8 cellular contexts compared by ENCODE assay signal in the genomic region with DNA sequence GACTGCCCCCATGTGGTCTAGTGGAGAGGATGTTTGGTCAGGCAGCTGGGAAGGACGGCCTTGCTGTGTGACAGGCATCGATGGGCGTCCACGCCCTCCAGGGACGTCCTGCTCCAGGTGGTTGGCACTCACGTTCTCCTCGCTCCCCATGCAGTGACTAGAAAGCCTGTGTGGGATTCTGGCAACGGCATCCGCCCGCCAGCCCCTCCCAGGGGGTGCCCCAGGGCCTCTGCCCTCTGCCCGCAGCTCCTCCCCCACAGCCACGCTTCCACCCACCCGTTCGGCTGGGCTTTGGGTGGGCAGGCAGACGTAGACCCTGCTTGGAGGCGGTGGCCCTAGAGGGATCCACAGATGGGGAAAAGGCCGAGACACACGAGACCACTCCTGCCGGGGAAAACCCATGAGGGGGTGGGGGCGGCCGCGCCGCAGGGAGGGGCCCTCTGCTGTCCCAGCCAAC. TPM values are rescaled to one million over a fixed set of nuclear protein-coding genes. Genes with fewer than 3 reads are reported as not detected.
DNase-seq lines count a peak whose midpoint lies in the region; ATAC-seq and TF ChIP-seq lines count a peak whose summit lies in the region.

No MANE protein-coding gene starts in this region.

- H3K27ac Mint-ChIP-seq in GM23338 = no peak overlapping the region

- H3K4me1 ChIP-seq in GM23338 (ENCODE audit: insufficient read depth) (peaks cover 21% of the 10 kb centered on the region), OCI-LY7 (ENCODE audit: insufficient read depth, low read length, poor library complexity, severe bottlenecking) (peaks cover 38% of the 10 kb centered on the region)

- BruUV-seq in OCI-LY7 (replicated peaks; lab: Mats Ljungman, UMichigan) = no TSS peak

- H3K36me3 ChIP-seq in GM23338 (ENCODE audit: insufficient read depth) = peaks cover 13% of the 10 kb centered on the region; the same call in 1 of the 2 replicates
- peaks cover 43% of the 10 kb centered on the region for H3K36me3 ChIP-seq in OCI-LY7 (ENCODE audit: insufficient read depth, low read length)

- no peaks in the 10 kb centered on the region for H3K9me3 Mint-ChIP-seq in GM23338

- H2AFZ ChIP-seq in GM23338 = no peak overlapping the region
- H2AFZ ChIP-seq in OCI-LY7 (ENCODE audit: low read length) = no peak overlapping the region

- peak overlapping the region; percentile 91 for H3K4me2 ChIP-seq in GM23338
- H3K4me2 ChIP-seq in OCI-LY7 (ENCODE audit: low read length) = peak overlapping the region; percentile 55

- H3K9me2 ChIP-seq in GM23338 (ENCODE audit: insufficient read depth) (no peaks in the 10 kb centered on the region), OCI-LY7 (ENCODE audit: insufficient read depth, low read length) (no peaks in the 10 kb centered on the region)

- H3K9me3 ChIP-seq in OCI-LY7 (ENCODE audit: low read length) = no peaks in the 10 kb centered on the region

- ATAC-seq in GM23338 = peak; percentile 51

- H3K27ac ChIP-seq in GM23338 (ENCODE audit: low read depth) = no peak overlapping the region
- no peak overlapping the region for H3K27ac ChIP-seq in OCI-LY7 (ENCODE audit: low read depth, low read length, poor library complexity, severe bottlenecking)

- H3K27me3 ChIP-seq in GM23338 (ENCODE audit: insufficient read depth) = no peaks in the 10 kb centered on the region; the same call in 1 of the 2 replicates

- TF ChIP-seq CTCF in GM12873 (IDR thresholded peaks at IDR 0.05; ENCODE audit: insufficient read depth, low read depth, low read length, missing control alignments) (peak; percentile 59), GM23338 (conservative IDR thresholded peaks at IDR 0.05; ENCODE audit: low read depth in 2 of 2) (peak; percentile 53 to 81; a peak in 3 of 4 replicates), OCI-LY7 (conservative IDR thresholded peaks at IDR 0.05; ENCODE audit: low read length) (peak; percentile 59)

- CTCF ChIA-PET in OCI-LY7 (lab: Charles Lee; ENCODE audit: unreplicated experiment) = interaction anchor here (0.6 kb wide), 1 partner anchor 184 kb away, joined by 4 read pairs; no protein-coding TSS in a partner anchor

- peak overlapping the region; percentile 71; the same call in 2 of the 3 replicates for H3K4me3 Mint-ChIP-seq in GM23338

- 0 out of 2 replicates have a peak, but pooled peaks cover 16% of the 10 kb centered on the region for H3F3A ChIP-seq in GM23338 (replicated peaks; ENCODE audit: low read depth)

- H3K27me3 Mint-ChIP-seq in GM23338 (ENCODE audit: insufficient read depth, low read depth, poor library complexity) = peaks cover 22% of the 10 kb centered on the region

- H3K36me3 Mint-ChIP-seq in GM23338 (ENCODE audit: low read depth) = peaks cover 26% of the 10 kb centered on the region; the same call in 2 of the 3 replicates

- peak; percentile 86 for DNase-seq in GM23338 (ENCODE audit: low spot score)
- DNase-seq in OCI-LY7 (ENCODE audit: low spot score) = peak; percentile 55
- DNase-seq in activated naive CD4-positive, alpha-beta T cell treated with anti-CD3 and anti-CD28 coated beads, Interleukin-2, amount 50 U/mL, for 16 hours = peak; percentile 35
- peak; percentile 42 for DNase-seq in iris pigment epithelial cell (ENCODE audit: low read depth)
- peak; percentile 52 for DNase-seq in stimulated activated CD8-positive, alpha-beta memory T cell treated with anti-CD3 and anti-CD28 coated beads, Interleukin-4, amount 100 ng/mL, for 24 hours (ENCODE audit: low read depth)
- no peak for DNase-seq in UCSD-AML1 (lab: John Stamatoyannopoulos, UW; ENCODE audit: unreplicated experiment)
- no peak for DNase-seq in T1000 (lab: John Stamatoyannopoulos, UW)

- H4K20me1 ChIP-seq in GM23338 (replicated peaks; ENCODE audit: insufficient read depth) (no peaks in the 10 kb centered on the region), OCI-LY7 (ENCODE audit: insufficient read depth, low read length) (no peaks in the 10 kb centered on the region)

- H3K4me1 Mint-ChIP-seq in GM23338 = peaks cover 36% of the 10 kb centered on the region

- H3K4me3 ChIP-seq in GM23338 = peak overlapping the region; percentile 89
- H3K4me3 ChIP-seq in OCI-LY7 (ENCODE audit: low read depth, low read length, poor library complexity, severe bottlenecking) = peak overlapping the region; percentile 26

- H3K79me2 ChIP-seq in GM23338 (replicated peaks; ENCODE audit: insufficient read depth) (no peaks in the 10 kb centered on the region), OCI-LY7 (ENCODE audit: insufficient read depth, low read depth, low read length) (no peaks in the 10 kb centered on the region)

- POLR2A ChIA-PET in OCI-LY7 (lab: Charles Lee) = interaction anchor here (1.1 kb wide), 1 partner anchor 160 kb away, joined by 3 read pairs; no protein-coding TSS in a partner anchor

- intact Hi-C loops in OCI-LY7 (cut with micrococcal nuclease; ENCODE audit: unreplicated experiment) = loop anchor here (1.0 to 5.0 kb wide), 4 partner anchors 17 to 191 kb away; partner anchors contain the start of gene CYBA

TF ChIP-seq in GM23338, 12 proteins besides CTCF, POLR2A, EP300 and RAD21:
- TF ChIP-seq ZNF114 (CRISPR knock-in tag; IDR thresholded peaks at IDR 0.05) (no peak), ETS1 (IDR thresholded peaks at IDR 0.05) (no peak)

RNA-seq across cellular contexts. Expression of gene IL17C, which starts 4.7 kb away (rescaled TPM):
- 2.7 and 5.1 TPM in 2 replicates for total RNA-seq in GM23338 (2014; rRNA removed; shearing (Covaris generic))
- polyA plus RNA-seq in GM23338 (2016; fragmentation: Nextera tagmentation; extraction: Ambion mirVana) = 2.3 and 3.9 TPM in 2 replicates
- total RNA-seq in OCI-LY7 (2014; rRNA removed; shearing (Covaris generic)) = not detected in 2 replicates
- 0.50 and 0.86 TPM in 2 replicates for total RNA-seq in OCI-LY7 (2022)

RNA-seq across cellular contexts. Expression of gene CYBA, which starts 17.1 kb away (rescaled TPM):
- total RNA-seq in GM23338 (2014; rRNA removed; shearing (Covaris generic)) = 228 and 275 TPM in 2 replicates
- polyA plus RNA-seq in GM23338 (2016; fragmentation: Nextera tagmentation; extraction: Ambion mirVana) = 281 and 285 TPM in 2 replicates
- 601 and 647 TPM in 2 replicates for total RNA-seq in OCI-LY7 (2014; rRNA removed; shearing (Covaris generic))
- total RNA-seq in OCI-LY7 (2022) = 315 and 359 TPM in 2 replicates

RNA-seq across cellular contexts. Expression of gene MVD, which starts 29.2 kb away (rescaled TPM):
- total RNA-seq in GM23338 (2014; rRNA removed; shearing (Covaris generic)) = 144 and 149 TPM in 2 replicates
- 94.2 and 95.3 TPM in 2 replicates for polyA plus RNA-seq in GM23338 (2016; fragmentation: Nextera tagmentation; extraction: Ambion mirVana)
- 65.6 and 74.4 TPM in 2 replicates for total RNA-seq in OCI-LY7 (2014; rRNA removed; shearing (Covaris generic))
- total RNA-seq in OCI-LY7 (2022) = 136 and 158 TPM in 2 replicates

RNA-seq across cellular contexts. Expression of gene SNAI3, which starts 52.6 kb away (rescaled TPM):
- 19.2 and 19.4 TPM in 2 replicates for total RNA-seq in GM23338 (2014; rRNA removed; shearing (Covaris generic))
- 10.0 and 10.3 TPM in 2 replicates for polyA plus RNA-seq in GM23338 (2016; fragmentation: Nextera tagmentation; extraction: Ambion mirVana)
- total RNA-seq in OCI-LY7 (2014; rRNA removed; shearing (Covaris generic)) = 2.4 and 3.1 TPM in 2 replicates
- 1.6 and 3.3 TPM in 2 replicates for total RNA-seq in OCI-LY7 (2022)

Comparison
In these comparisons a context has a peak if more than half of its experiments do, and no peak if none do; other contexts are left out.
1. DNase-seq: peak in GM23338 (single experiment), OCI-LY7 (single experiment), activated naive CD4-positive, alpha-beta T cell treated with anti-CD3 and anti-CD28 coated beads, Interleukin-2, amount 50 U/mL, for 16 hours (single experiment), iris pigment epithelial cell (single experiment) and stimulated activated CD8-positive, alpha-beta memory T cell treated with anti-CD3 and anti-CD28 coated beads, Interleukin-4, amount 100 ng/mL, for 24 hours (single experiment); none in UCSD-AML1 (single experiment) and T1000 (single experiment).
2. Peak in every context shown above with its lines, with median percentiles within 50 percentile points of each other: CTCF ChIP-seq.